In genomic region chr19:12092065-12092867, GRCh38 we compare ENCODE assay signal across 8 cellular contexts.
A peak's percentile ranks its signal among the peaks of the same experiment; 100 is the strongest.
DNase-seq lines count a peak whose midpoint lies in the region; ATAC-seq and TF ChIP-seq lines count a peak whose summit lies in the region.

No MANE protein-coding gene starts in this region.

- ATAC-seq in GM18907 (IDR thresholded peaks at IDR 0.05; ENCODE audit: unreplicated experiment) (peak; percentile 45), HG02588 (IDR thresholded peaks at IDR 0.05; ENCODE audit: unreplicated experiment) (no peak)

- DNase-seq in NCI-H146 treated with DMSO at 0.1 percent for 48 hours (lab: John Stamatoyannopoulos, UW; ENCODE audit: unreplicated experiment) (peak; percentile 24), erythroblast (lab: John Stamatoyannopoulos, UW) (peak; percentile 90 to 92), midbrain (lab: John Stamatoyannopoulos, UW) (peak; percentile 76), COR-L47 (lab: John Stamatoyannopoulos, UW) (no peak)
- DNase-seq in activated CD8-positive, alpha-beta memory T cell treated with anti-CD3 and anti-CD28 coated beads, Interleukin-2, amount 50 U/mL, for 24 hours (ENCODE audit: extremely low read depth): peak; percentile 24
- peak; percentile 48 for DNase-seq in stimulated activated CD8-positive, alpha-beta memory T cell treated with anti-CD3 and anti-CD28 coated beads, Interleukin-15, amount 100 ng/mL, for 24 hours (ENCODE audit: low read depth)

- peak; percentile 87 for TF ChIP-seq POLR2A in erythroblast (IDR thresholded peaks at IDR 0.05; ENCODE audit: low read length)
